30 cellular contexts compared by ENCODE assay signal in genomic region chr6:12097791-12098190, GRCh38.
DNase-seq lines count a peak whose midpoint lies in the region; ATAC-seq and TF ChIP-seq lines count a peak whose summit lies in the region.
"Had no signal": no experiment of that assay in that cellular context is flagged by ENCODE, and none has a peak within 500 bp of the region (broad histone marks: within the 10 kb centered on the region; RNA-seq: fewer than 3 reads in every experiment).

No MANE protein-coding gene starts in this region.

- POLR2A ChIA-PET in AG04449 (lab: Yijun Ruan, JAX), result no interaction called here
- POLR2A ChIA-PET in activated CD8-positive, alpha-beta T cell treated with anti-CD3 and anti-CD28 coated beads, Interleukin-2, amount 10 ng/mL, durations not matched to agents 7 days and 5 days (lab: Charles Lee), result no interaction called here

- no peaks in the 10 kb centered on the region for H3K27me3 Mint-ChIP-seq in activated CD8-positive, alpha-beta T cell treated with anti-CD3 and anti-CD28 coated beads, Interleukin-2, amount 10 ng/mL, durations not matched to agents 7 days and 5 days (ENCODE audit: low read depth)
- H3K27me3 Mint-ChIP-seq: activated CD4-positive, alpha-beta memory T cell treated with anti-CD3 and anti-CD28 coated beads, Interleukin-2, amount 10 ng/mL, durations not matched to agents 7 days and 5 days; T-cell had no signal

- H3K4me2 ChIP-seq in GM23248 (ENCODE audit: unreplicated experiment), result peak overlapping the region; percentile 26

- intact Hi-C loops in posterior vena cava (cut with DNase I), result no loop called here

- H2AFZ ChIP-seq in GM23248, result no peak overlapping the region

- H4K20me1 ChIP-seq in GM23248 (ENCODE audit: insufficient read depth), result no peaks in the 10 kb centered on the region

- H3K9me2 ChIP-seq in GM23248 (ENCODE audit: insufficient read depth), result no peaks in the 10 kb centered on the region

- peaks cover 19% of the 10 kb centered on the region for H3K4me1 Mint-ChIP-seq in activated CD8-positive, alpha-beta T cell treated with anti-CD3 and anti-CD28 coated beads, Interleukin-2, amount 10 ng/mL, durations not matched to agents 7 days and 5 days (ENCODE audit: low read depth)

- no peaks in the 10 kb centered on the region for H3K9me3 ChIP-seq in GM23248 (ENCODE audit: low read depth)
- H3K9me3 ChIP-seq: mucosa of descending colon, right atrium auricular region, transverse colon had no signal

- in situ Hi-C loops in GM23248 (cut with MboI), result no loop called here

- peaks cover 4% of the 10 kb centered on the region; the same call in 1 of the 2 replicates for H3F3A ChIP-seq in GM23248 (ENCODE audit: insufficient read depth)

- H3K9ac ChIP-seq in GM23248, result no peak overlapping the region

- no peak overlapping the region for H3K4me3 ChIP-seq in AG04449 (ENCODE audit: low read depth, low read length)
- peak overlapping the region; percentile 2; the same call in 1 of the 2 replicates for H3K4me3 ChIP-seq in GM23248
- no peak overlapping the region for H3K4me3 ChIP-seq in fibroblast of villous mesenchyme (ENCODE audit: low read depth, low read length)
- H3K4me3 ChIP-seq: lung, mucosa of descending colon, right atrium auricular region, spleen, transverse colon had no signal

- H3K9me3 Mint-ChIP-seq in activated CD8-positive, alpha-beta T cell treated with anti-CD3 and anti-CD28 coated beads, Interleukin-2, amount 10 ng/mL, durations not matched to agents 7 days and 5 days (ENCODE audit: insufficient read depth), result no peaks in the 10 kb centered on the region
- H3K9me3 Mint-ChIP-seq: activated CD4-positive, alpha-beta memory T cell treated with anti-CD3 and anti-CD28 coated beads, Interleukin-2, amount 10 ng/mL, durations not matched to agents 7 days and 5 days; activated naive CD4-positive, alpha-beta T cell treated with anti-CD3 and anti-CD28 coated beads, Interleukin-2, amount 50 U/mL, for 72 hours; activated T-helper 2 cell treated with anti-CD3 and anti-CD28 coated beads, Interferon-gamma antibody, Interleukin-2, Interleukin-4, amounts not matched to agents 10 μg/mL and 5 μg/mL and 100 μg/mL, durations not matched to agents 14 hours and 24 hours and 36 hours; nephron; T-cell had no signal

- H3K27ac ChIP-seq in GM23248, result 0 out of 2 replicates have a peak overlapping the region, but pooled peaks have one; percentile 7
- H3K27ac ChIP-seq: C4-2B, foreskin keratinocyte, right atrium auricular region, spleen, transverse colon had no signal

- H3K36me3 Mint-ChIP-seq in activated CD8-positive, alpha-beta T cell treated with anti-CD3 and anti-CD28 coated beads, Interleukin-2, amount 10 ng/mL, durations not matched to agents 7 days and 5 days (ENCODE audit: low read depth), result peaks cover 14% of the 10 kb centered on the region

- no peak overlapping the region for H3K4me3 Mint-ChIP-seq in activated CD8-positive, alpha-beta T cell treated with anti-CD3 and anti-CD28 coated beads, Interleukin-2, amount 10 ng/mL, durations not matched to agents 7 days and 5 days
- H3K4me3 Mint-ChIP-seq: activated CD4-positive, alpha-beta memory T cell treated with anti-CD3 and anti-CD28 coated beads, Interleukin-2, amount 10 ng/mL, durations not matched to agents 7 days and 5 days; nephron; T-cell had no signal

- peaks cover 36% of the 10 kb centered on the region for H3K4me1 ChIP-seq in GM23248 (ENCODE audit: insufficient read depth)

- no peaks in the 10 kb centered on the region for H3K79me2 ChIP-seq in GM23248 (ENCODE audit: insufficient read depth)

- peak; percentile 5 for DNase-seq in AG04449 (ENCODE audit: low read depth, low spot score)
- peak; percentile 62 for DNase-seq in GM23248
- peak; percentile 22 for DNase-seq in amniotic epithelial cell (ENCODE audit: low read depth)
- peak; percentile 13 for DNase-seq in fibroblast of villous mesenchyme (ENCODE audit: low read depth)
- DNase-seq in activated CD8-positive, alpha-beta T cell treated with anti-CD3 and anti-CD28 coated beads, Interleukin-2, amount 10 ng/mL, durations not matched to agents 7 days and 5 days, result no peak
- no peak for DNase-seq in posterior vena cava (ENCODE audit: low spot score)
- DNase-seq: activated CD4-positive, alpha-beta memory T cell treated with anti-CD3 and anti-CD28 coated beads, Interleukin-2, amount 10 ng/mL, durations not matched to agents 7 days and 5 days; aorta; Calu3; caudate nucleus; dermis blood vessel endothelial cell; mucosa of descending colon; NCI-H1092; NCI-H1930; NCI-H526; NK-92 treated with Interleukin-12 subunit alpha and Interleukin-12 subunit beta, amount 100 ng/mL, for 24 hours; SIG-M5; spleen; T-cell; transverse colon had no signal

- no peak overlapping the region for H3K27ac Mint-ChIP-seq in activated CD8-positive, alpha-beta T cell treated with anti-CD3 and anti-CD28 coated beads, Interleukin-2, amount 10 ng/mL, durations not matched to agents 7 days and 5 days
- H3K27ac Mint-ChIP-seq: activated CD4-positive, alpha-beta memory T cell treated with anti-CD3 and anti-CD28 coated beads, Interleukin-2, amount 10 ng/mL, durations not matched to agents 7 days and 5 days; activated naive CD4-positive, alpha-beta T cell treated with anti-CD3 and anti-CD28 coated beads, Interleukin-2, amount 50 U/mL, for 72 hours; activated T-helper 2 cell treated with anti-CD3 and anti-CD28 coated beads, Interferon-gamma antibody, Interleukin-2, Interleukin-4, amounts not matched to agents 10 μg/mL and 5 μg/mL and 100 μg/mL, durations not matched to agents 14 hours and 24 hours and 36 hours; T-cell had no signal

- ATAC-seq in HG02938 (IDR thresholded peaks at IDR 0.05; ENCODE audit: unreplicated experiment) (no peak), GM19351 (IDR thresholded peaks at IDR 0.05; ENCODE audit: unreplicated experiment) (no peak)
- ATAC-seq in activated CD8-positive, alpha-beta T cell treated with anti-CD3 and anti-CD28 coated beads, Interleukin-2, amount 10 ng/mL, durations not matched to agents 7 days and 5 days, result no peak
- ATAC-seq: activated CD4-positive, CD25-positive, alpha-beta regulatory T cell treated with anti-CD3 and anti-CD28 coated beads, Interleukin-2, amount 50 U/mL, for 24 hours; activated naive CD4-positive, alpha-beta T cell treated with anti-CD3 and anti-CD28 coated beads, Interleukin-2, amount 50 U/mL, for 72 hours; foreskin keratinocyte; mucosa of descending colon; T-cell had no signal

- H3K36me3 ChIP-seq in GM23248 (ENCODE audit: low read depth), result no peaks in the 10 kb centered on the region
- H3K36me3 ChIP-seq: right atrium auricular region, spleen, transverse colon had no signal

- CTCF ChIA-PET in AG04449 (lab: Yijun Ruan, JAX), result interaction anchor here (0.9 to 1.7 kb wide), 3 partner anchors 22 to 192 kb away, joined by 3 to 4 read pairs (median 4); partner anchors contain the start of gene EDN1
- CTCF ChIA-PET in activated CD8-positive, alpha-beta T cell treated with anti-CD3 and anti-CD28 coated beads, Interleukin-2, amount 10 ng/mL, durations not matched to agents 7 days and 5 days (lab: Charles Lee), result interaction anchor here (1.0 to 1.1 kb wide), 2 partner anchors 83 to 151 kb away, joined by 3 read pairs; no protein-coding TSS in a partner anchor

- TF ChIP-seq CTCF in AG04449 (IDR thresholded peaks at IDR 0.05; ENCODE audit: insufficient read depth, low read length, missing control alignments), result no peak
- TF ChIP-seq CTCF in fibroblast of villous mesenchyme (IDR thresholded peaks at IDR 0.05; ENCODE audit: insufficient read depth, low read depth, low read length), result no peak

- no peaks in the 10 kb centered on the region for H3K27me3 ChIP-seq in GM23248 (replicated peaks; ENCODE audit: insufficient read depth)
- H3K27me3 ChIP-seq: foreskin keratinocyte, right atrium auricular region, spleen, transverse colon had no signal

Comparison
In these comparisons a context has a peak if more than half of its experiments do, and no peak if none do; other contexts are left out.
1. DNase-seq: peak in AG04449 (single experiment), GM23248 (single experiment), amniotic epithelial cell (single experiment) and fibroblast of villous mesenchyme (single experiment); none in activated CD8-positive, alpha-beta T cell treated with anti-CD3 and anti-CD28 coated beads, Interleukin-2, amount 10 ng/mL, durations not matched to agents 7 days and 5 days (single experiment) and posterior vena cava (single experiment).